Comparison of ENCODE assay signal across 30 cellular contexts in the genomic region with DNA sequence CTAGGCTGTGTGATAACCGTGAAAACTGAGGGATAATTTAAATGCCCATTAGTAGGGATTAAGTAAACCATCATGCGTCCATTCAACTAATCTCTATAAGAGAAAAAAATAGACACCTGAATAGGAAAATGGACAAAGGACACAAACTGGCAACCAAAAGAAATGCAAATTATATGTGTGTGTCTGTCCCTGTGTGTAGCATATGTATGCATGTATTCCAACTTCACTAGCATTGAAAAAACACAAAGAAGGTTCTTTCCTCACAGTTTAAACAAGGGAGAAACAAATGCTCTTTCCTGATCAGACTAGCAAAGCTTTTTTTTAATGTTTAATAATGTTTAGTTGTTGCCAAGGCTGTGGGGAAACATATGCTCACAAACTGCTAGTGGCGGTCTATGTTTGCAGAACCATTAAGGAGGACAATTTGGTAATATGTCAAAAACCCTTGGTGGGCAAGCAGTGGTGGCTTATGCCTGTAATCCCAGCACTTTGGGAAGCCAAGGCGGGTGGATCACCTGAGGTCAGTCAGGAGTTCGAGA. TPM values are rescaled to one million over a fixed set of nuclear protein-coding genes. Genes with fewer than 3 reads are reported as not detected.
"Had no signal": no experiment of that assay in that cellular context is flagged by ENCODE, and none has a peak within 500 bp of the region (broad histone marks: within the 10 kb centered on the region; RNA-seq: fewer than 3 reads in every experiment).

No MANE protein-coding gene starts in this region.

- H3K27me3 ChIP-seq: brain microvascular endothelial cell, gastroesophageal sphincter, hepatocyte, neutrophil had no signal

- H3K27me3 Mint-ChIP-seq: activated CD4-positive, alpha-beta memory T cell treated with anti-CD3 and anti-CD28 coated beads for 36 hours; activated CD4-positive, alpha-beta T cell treated with anti-CD3 and anti-CD28 coated beads, Interleukin-2, amount 10 ng/mL, durations not matched to agents 24 days and 14 days; activated naive CD8-positive, alpha-beta T cell treated with anti-CD3 and anti-CD28 coated beads for 36 hours; naive B cell had no signal

- H3K27ac Mint-ChIP-seq: activated CD4-positive, alpha-beta memory T cell treated with anti-CD3 and anti-CD28 coated beads for 36 hours; activated CD4-positive, alpha-beta T cell treated with anti-CD3 and anti-CD28 coated beads, Interleukin-2, amount 10 ng/mL, durations not matched to agents 24 days and 14 days; activated naive CD4-positive, alpha-beta T cell treated with anti-CD3 and anti-CD28 coated beads for 36 hours; activated naive CD8-positive, alpha-beta T cell treated with anti-CD3 and anti-CD28 coated beads for 36 hours; activated T-helper 1 cell treated with anti-CD3 and anti-CD28 coated beads, Interleukin-12 subunit alpha, Interleukin-12 subunit beta, Interleukin-2, Interleukin-4 antibody, amounts not matched to agents 30 ng/mL and 10 ng/mL and 1 ng/mL, durations not matched to agents 14 hours and 24 hours and 36 hours; mesothelial cell of epicardium; nephron progenitor cell had no signal

- DNase-seq: activated CD4-positive, CD25-positive, alpha-beta regulatory T cell treated with anti-CD3 and anti-CD28 coated beads, Interleukin-2, amount 50 U/mL, for 72 hours; activated CD8-positive, alpha-beta memory T cell treated with anti-CD3 and anti-CD28 coated beads, Interleukin-2, amount 50 U/mL, for 4 hours; activated T-cell treated with anti-CD3 and anti-CD28 coated beads, Interleukin-2, amount 50 U/mL, for 1 hour; brain microvascular endothelial cell; left cardiac atrium; naive B cell; nephron progenitor cell; stimulated activated CD4-positive, alpha-beta T cell treated with anti-CD3 and anti-CD28 coated beads, Interleukin-12 subunit alpha, Interleukin-12 subunit beta, amount 100 ng/mL, for 4 hours had no signal

- H3K4me3 Mint-ChIP-seq: activated CD4-positive, alpha-beta memory T cell treated with anti-CD3 and anti-CD28 coated beads for 36 hours; activated CD4-positive, alpha-beta T cell treated with anti-CD3 and anti-CD28 coated beads, Interleukin-2, amount 10 ng/mL, durations not matched to agents 24 days and 14 days; activated naive CD4-positive, alpha-beta T cell treated with anti-CD3 and anti-CD28 coated beads for 36 hours; activated naive CD8-positive, alpha-beta T cell treated with anti-CD3 and anti-CD28 coated beads for 36 hours; activated T-helper 1 cell treated with anti-CD3 and anti-CD28 coated beads, Interleukin-12 subunit alpha, Interleukin-12 subunit beta, Interleukin-2, Interleukin-4 antibody, amounts not matched to agents 30 ng/mL and 10 ng/mL and 1 ng/mL, durations not matched to agents 14 hours and 24 hours and 36 hours; mesothelial cell of epicardium; nephron progenitor cell had no signal

- H3K4me3 ChIP-seq: gastroesophageal sphincter, hepatocyte, skin epidermis, thoracic aorta had no signal

- H3K9me3 ChIP-seq: gastroesophageal sphincter, neutrophil, thoracic aorta had no signal

- H3K9me3 Mint-ChIP-seq: activated CD4-positive, alpha-beta memory T cell treated with anti-CD3 and anti-CD28 coated beads for 36 hours; activated CD4-positive, alpha-beta T cell treated with anti-CD3 and anti-CD28 coated beads, Interleukin-2, amount 10 ng/mL, durations not matched to agents 24 days and 14 days; activated naive CD4-positive, alpha-beta T cell treated with anti-CD3 and anti-CD28 coated beads for 36 hours; activated naive CD8-positive, alpha-beta T cell treated with anti-CD3 and anti-CD28 coated beads for 36 hours; activated T-helper 1 cell treated with anti-CD3 and anti-CD28 coated beads, Interleukin-12 subunit alpha, Interleukin-12 subunit beta, Interleukin-2, Interleukin-4 antibody, amounts not matched to agents 30 ng/mL and 10 ng/mL and 1 ng/mL, durations not matched to agents 14 hours and 24 hours and 36 hours; mesothelial cell of epicardium; naive B cell; nephron progenitor cell had no signal

- H3K36me3 Mint-ChIP-seq: activated CD4-positive, alpha-beta memory T cell treated with anti-CD3 and anti-CD28 coated beads for 36 hours; activated naive CD8-positive, alpha-beta T cell treated with anti-CD3 and anti-CD28 coated beads for 36 hours; mesothelial cell of epicardium had no signal

- H3K36me3 ChIP-seq: brain microvascular endothelial cell, neutrophil had no signal

- ATAC-seq: gastroesophageal sphincter, sciatic nerve had no signal

- H3K27ac ChIP-seq: brain microvascular endothelial cell, gastroesophageal sphincter, hepatocyte, neutrophil, skin epidermis, thoracic aorta had no signal

RNA-seq across cellular contexts. Expression of a gene that starts 22.4 kb away (rescaled TPM):
- total RNA-seq: activated CD4-positive, alpha-beta memory T cell treated with anti-CD3 and anti-CD28 coated beads for 36 hours; activated CD4-positive, alpha-beta T cell treated with anti-CD3 and anti-CD28 coated beads, Interleukin-2, amount 10 ng/mL, durations not matched to agents 24 days and 14 days; activated CD8-positive, alpha-beta memory T cell treated with anti-CD3 and anti-CD28 coated beads for 36 hours; activated naive CD4-positive, alpha-beta T cell treated with anti-CD3 and anti-CD28 coated beads for 36 hours; activated naive CD8-positive, alpha-beta T cell treated with anti-CD3 and anti-CD28 coated beads for 36 hours; activated T-helper 1 cell treated with anti-CD3 and anti-CD28 coated beads, Interleukin-12 subunit alpha, Interleukin-12 subunit beta, Interleukin-2, Interleukin-4 antibody, amounts not matched to agents 30 ng/mL and 10 ng/mL and 1 ng/mL, durations not matched to agents 14 hours and 24 hours and 36 hours; astrocyte; cardiac septum; chondrocyte; endothelial cell of umbilical vein; fibroblast of lung; fibroblast of villous mesenchyme; gastroesophageal sphincter; left cardiac atrium; lower leg skin; mesothelial cell of epicardium; osteocyte; posterior vena cava; sciatic nerve; thoracic aorta had no signal
